ENCODE assay signal across 8 cellular contexts in genomic region chr6:111122458-111123286, GRCh38. TPM values are rescaled to one million over a fixed set of nuclear protein-coding genes. Genes with fewer than 3 reads are reported as not detected.
DNase-seq lines count a peak whose midpoint lies in the region; ATAC-seq and TF ChIP-seq lines count a peak whose summit lies in the region.
"Had no signal": no experiment of that assay in that cellular context is flagged by ENCODE, and none has a peak within 500 bp of the region (broad histone marks: within the 10 kb centered on the region; RNA-seq: fewer than 3 reads in every experiment).

No MANE protein-coding gene starts in this region.

- no peak for TF ChIP-seq CTCF in CD4-positive, alpha-beta T cell (IDR thresholded peaks at IDR 0.05)
- TF ChIP-seq CTCF in GM10248 (IDR thresholded peaks at IDR 0.05; ENCODE audit: control extremely low read depth, extremely low read depth, low read depth, missing control alignments), result no peak
- TF ChIP-seq CTCF in nephron (IDR thresholded peaks at IDR 0.05; ENCODE audit: unreplicated experiment in 3 of 3), result no peak

- H3K36me3 Mint-ChIP-seq in CD4-positive, alpha-beta T cell (ENCODE audit: low read depth), result peaks cover 24% of the 10 kb centered on the region
- H3K36me3 Mint-ChIP-seq in nephron (ENCODE audit: low read depth), result peaks cover 2% of the 10 kb centered on the region

- H3K4me3 Mint-ChIP-seq in CD4-positive, alpha-beta T cell, result no peak overlapping the region
- H3K4me3 Mint-ChIP-seq in nephron, result no peak overlapping the region

- intact Hi-C loops in CD4-positive, alpha-beta T cell (cut with DNase I, micrococcal nuclease), result no loop called here
- intact Hi-C loops in left ventricle myocardium superior (cut with micrococcal nuclease), result no loop called here

- H3K27ac Mint-ChIP-seq in CD4-positive, alpha-beta T cell, result peak overlapping the region; percentile 85
- H3K27ac Mint-ChIP-seq in nephron, result peak overlapping the region; percentile 49 to 79 (median 66)

- no peaks in the 10 kb centered on the region for H3K27me3 ChIP-seq in CD4-positive, alpha-beta T cell (ENCODE audit: control insufficient read depth, insufficient read depth, low read length)

- H3K9me3 ChIP-seq in CD4-positive, alpha-beta T cell (ENCODE audit: control insufficient read depth, low read length), result no peaks in the 10 kb centered on the region

- ATAC-seq in CD4-positive, alpha-beta T cell (ENCODE audit: poor library complexity), result peak; percentile 43
- ATAC-seq in HG02588 (IDR thresholded peaks at IDR 0.05; ENCODE audit: unreplicated experiment), result no peak
- no peak for ATAC-seq in left ventricle myocardium superior

- H3K27ac ChIP-seq in CD4-positive, alpha-beta T cell (ENCODE audit: low read depth, low read length), result no peak overlapping the region

- CTCF ChIA-PET in CD4-positive, alpha-beta T cell (lab: Charles Lee), result no interaction called here
- CTCF ChIA-PET in GM10248 (lab: Yijun Ruan, JAX), result no interaction called here

- peaks cover 31% of the 10 kb centered on the region for H3K4me1 Mint-ChIP-seq in CD4-positive, alpha-beta T cell (ENCODE audit: low read depth)
- H3K4me1 Mint-ChIP-seq in nephron, result peaks cover 11% of the 10 kb centered on the region

- POLR2A ChIA-PET in CD4-positive, alpha-beta T cell (lab: Charles Lee), result no interaction called here
- POLR2A ChIA-PET in GM10248 (lab: Yijun Ruan, JAX), result no interaction called here

- H3K27me3 Mint-ChIP-seq in CD4-positive, alpha-beta T cell, result no peaks in the 10 kb centered on the region
- no peaks in the 10 kb centered on the region for H3K27me3 Mint-ChIP-seq in nephron (ENCODE audit: low read depth)

- DNase-seq in CD4-positive, alpha-beta T cell, result no peak
- DNase-seq in GM10248 (ENCODE audit: extremely low spot score), result peak; percentile 39
- peak; percentile 22 for DNase-seq in UCSD-AML1 (lab: John Stamatoyannopoulos, UW; ENCODE audit: unreplicated experiment)
- no peak for DNase-seq in NCI-H1105 (lab: John Stamatoyannopoulos, UW)
- DNase-seq in left ventricle myocardium superior, result no peak
- DNase-seq: NCI-H1436 had no signal

- H3K9me3 Mint-ChIP-seq in CD4-positive, alpha-beta T cell, result no peaks in the 10 kb centered on the region
- peaks cover 2% of the 10 kb centered on the region for H3K9me3 Mint-ChIP-seq in nephron

RNA-seq across cellular contexts. Expression of gene SLC16A10, which starts 35.4 kb away (rescaled TPM):
- total RNA-seq in CD4-positive, alpha-beta T cell, result 10 to 100 TPM; 13.4 to 13.8 TPM
- 20.8 TPM for total RNA-seq in left ventricle myocardium superior

Comparison
In these comparisons a context has a peak if more than half of its experiments do, and no peak if none do; other contexts are left out.
1. DNase-seq: peak in GM10248 (single experiment) and UCSD-AML1 (single experiment); none in CD4-positive, alpha-beta T cell (0 of 10), NCI-H1105 (single experiment) and left ventricle myocardium superior (single experiment).